ENCODE assay signal across 21 cellular contexts in genomic region chr4:54403700-54404453, GRCh38.
DNase-seq lines count a peak whose midpoint lies in the region; ATAC-seq, FAIRE-seq and TF ChIP-seq lines count a peak whose summit lies in the region.
"Had no signal": no experiment of that assay in that cellular context is flagged by ENCODE, and none has a peak within 500 bp of the region (broad histone marks: within the 10 kb centered on the region; RNA-seq: fewer than 3 reads in every experiment).

No MANE protein-coding gene starts in this region.

- no peak overlapping the region for H3K4me3 ChIP-seq in A549
- H3K4me3 ChIP-seq in GM12878: no peak overlapping the region

- in situ Hi-C loops in GM12878 (cut with MboI): no loop called here

- H3K27ac ChIP-seq in A549 (no peak overlapping the region), GM12878 (ENCODE audit: control insufficient read depth, insufficient read depth) (no peak overlapping the region)
- H3K27ac ChIP-seq: HL-60 had no signal

- H3K27me3 ChIP-seq in GM12878 (replicated peaks in 1 of 2; ENCODE audit: control insufficient read depth in 2 of 2, insufficient read depth in 2 of 2, low read length in 1 of 2): no peaks in the 10 kb centered on the region

- H3K27ac Mint-ChIP-seq in activated naive CD4-positive, alpha-beta T cell treated with anti-CD3 and anti-CD28 coated beads, Interleukin-2, amount 50 U/mL, for 72 hours: no peak overlapping the region
- H3K27ac Mint-ChIP-seq: B cell; CD4-positive, alpha-beta T cell had no signal

- CTCF ChIA-PET in A549 (lab: Yijun Ruan, JAX) (no interaction called here), GM12878 (lab: Yijun Ruan, JAX) (no interaction called here)

- FAIRE-seq in A549 (lab: Jason Lieb, UNC) (no peak), GM12878 (lab: Jason Lieb, UNC) (no peak)
- FAIRE-seq: G401.6, GM12892, H54 had no signal

- WGBS in A549 (ENCODE audit: missing lambda C conversion rate): 17% methylated on average over 5 of the region's 5 CpGs
- WGBS in GM12878 (ENCODE audit: insufficient coverage, insufficient replicate concordance, low lambda C conversion rate, missing lambda C conversion rate): 44% methylated on average over 5 of the region's 5 CpGs

- SMC1A ChIA-PET in GM12878 (lab: Charles Lee; ENCODE audit: uncharacterized antibody, unreplicated experiment): no interaction called here

- H3K9me3 ChIP-seq in A549: no peaks in the 10 kb centered on the region
- no peaks in the 10 kb centered on the region for H3K9me3 ChIP-seq in GM12878 (replicated peaks; ENCODE audit: control insufficient read depth, insufficient read depth, low read length)

- POLR2A ChIA-PET in A549 (lab: Yijun Ruan, JAX): no interaction called here
- POLR2A ChIA-PET in GM12878 (lab: Charles Lee): no interaction called here

- H4K20me1 ChIP-seq in GM12878 (ENCODE audit: control insufficient read depth, insufficient read depth): no peaks in the 10 kb centered on the region

- peak; percentile 19 for DNase-seq in NCI-H1436 (lab: John Stamatoyannopoulos, UW)
- no peak for DNase-seq in NCI-H1436 treated with DMSO at 0.1 percent for 48 hours (lab: John Stamatoyannopoulos, UW)
- no peak for DNase-seq in A549 (ENCODE audit: low read depth in 1 of 2, low spot score in 1 of 2)
- peak; percentile 54 for DNase-seq in NCI-H2029 (lab: John Stamatoyannopoulos, UW)
- no peak for DNase-seq in GM12878 (ENCODE audit: low read depth, low spot score)
- DNase-seq in activated naive CD4-positive, alpha-beta T cell treated with anti-CD3 and anti-CD28 coated beads, Interleukin-2, amount 50 U/mL, for 72 hours (ENCODE audit: low spot score in 2 of 2): no peak
- no peak for DNase-seq in pons (ENCODE audit: low spot score)
- no peak for DNase-seq in H4 (ENCODE audit: low spot score)
- DNase-seq: 8988T; ACHN; Calu3; CD4-positive, alpha-beta T cell; DMS 273 treated with DMSO at 0.1 percent for 48 hours; DMS79 treated with DMSO at 0.1 percent for 48 hours; EL had no signal

- H3K79me2 ChIP-seq in GM12878 (ENCODE audit: control insufficient read depth, insufficient read depth, low read length): no peaks in the 10 kb centered on the region

- no peak overlapping the region for H3K4me2 ChIP-seq in A549
- H3K4me2 ChIP-seq in GM12878 (ENCODE audit: control insufficient read depth, insufficient read depth): no peak overlapping the region

- TF ChIP-seq CTCF in A549 (IDR thresholded peaks at IDR 0.05) (no peak), GM12878 (IDR thresholded peaks at IDR 0.05 in 2 of 3, conservative IDR thresholded peaks at IDR 0.05 in 1 of 3; ENCODE audit: control insufficient read depth in 2 of 3, extremely low read depth in 1 of 3, insufficient read depth in 1 of 3, low read depth in 3 of 3, low read length in 3 of 3) (no peak)

- ATAC-seq in A549: no peak
- ATAC-seq in GM12878: no peak
- no peak for ATAC-seq in activated naive CD4-positive, alpha-beta T cell treated with anti-CD3 and anti-CD28 coated beads, Interleukin-2, amount 50 U/mL, for 72 hours
- ATAC-seq: HCT116 had no signal

- BruUV-seq in GM12878 (replicated peaks; lab: Mats Ljungman, UMichigan): no TSS peak

- no peaks in the 10 kb centered on the region for H3K9me3 Mint-ChIP-seq in activated naive CD4-positive, alpha-beta T cell treated with anti-CD3 and anti-CD28 coated beads, Interleukin-2, amount 50 U/mL, for 72 hours
- H3K9me3 Mint-ChIP-seq: CD4-positive, alpha-beta T cell had no signal

- H3K9ac ChIP-seq in GM12878 (ENCODE audit: control insufficient read depth, insufficient read depth, low read length): no peak overlapping the region

- TF ChIP-seq EP300 in A549 (IDR thresholded peaks at IDR 0.05): no peak
- no peak for TF ChIP-seq EP300 in GM12878 (IDR thresholded peaks at IDR 0.05; ENCODE audit: borderline replicate concordance in 1 of 2, control insufficient read depth in 1 of 2, low read depth in 2 of 2, low read length in 2 of 2)

- no peaks in the 10 kb centered on the region for H3K36me3 ChIP-seq in GM12878 (ENCODE audit: control insufficient read depth in 2 of 2, insufficient read depth in 2 of 2, low read length in 1 of 2)

- no peaks in the 10 kb centered on the region for H3K4me1 ChIP-seq in A549
- no peaks in the 10 kb centered on the region for H3K4me1 ChIP-seq in GM12878 (ENCODE audit: control insufficient read depth, insufficient read depth, low read length)

- intact Hi-C loops in GM12878 (cut with micrococcal nuclease; ENCODE audit: unreplicated experiment): no loop called here

- H3K36me3 Mint-ChIP-seq in activated naive CD4-positive, alpha-beta T cell treated with anti-CD3 and anti-CD28 coated beads, Interleukin-2, amount 50 U/mL, for 72 hours: no peaks in the 10 kb centered on the region

- TF ChIP-seq RAD21 in A549 (conservative IDR thresholded peaks at IDR 0.05 in 1 of 2, IDR thresholded peaks at IDR 0.05 in 1 of 2) (no peak), GM12878 (IDR thresholded peaks at IDR 0.05; ENCODE audit: insufficient read depth, low read depth, low read length) (no peak)

- H2AFZ ChIP-seq in GM12878 (ENCODE audit: control insufficient read depth, low read depth, low read length): no peak overlapping the region

- RAD21 ChIA-PET in GM12878 (lab: Charles Lee; ENCODE audit: unreplicated experiment): no interaction called here

- no peak for TF ChIP-seq POLR2A in A549 (IDR thresholded peaks at IDR 0.05; ENCODE audit: low read length)
- no peak for TF ChIP-seq POLR2A in GM12878 (IDR thresholded peaks at IDR 0.05; ENCODE audit: low read depth, low read length)

TF ChIP-seq in A549, 52 proteins besides CTCF, POLR2A, EP300 and RAD21:
- TF ChIP-seq USF2 (IDR thresholded peaks at IDR 0.05): peak; percentile 42; the same call in 1 of the 2 replicates
- TF ChIP-seq EHMT2 (IDR thresholded peaks at IDR 0.05; ENCODE audit: low read depth): no peak

TF ChIP-seq in GM12878, 131 proteins besides CTCF, POLR2A, EP300 and RAD21:
- TF ChIP-seq RAD51 (IDR thresholded peaks at IDR 0.05): peak; percentile 33; the same call in 1 of the 2 replicates
- no peak for TF ChIP-seq STAT3 (IDR thresholded peaks at IDR 0.05; ENCODE audit: low read depth, low read length)

Comparison
In these comparisons a context has a peak if more than half of its experiments do, and no peak if none do; other contexts are left out.
1. DNase-seq: peak in NCI-H1436 (single experiment) and NCI-H2029 (single experiment); none in NCI-H1436 treated with DMSO at 0.1 percent for 48 hours (single experiment), A549 (0 of 2), GM12878 (single experiment), activated naive CD4-positive, alpha-beta T cell treated with anti-CD3 and anti-CD28 coated beads, Interleukin-2, amount 50 U/mL, for 72 hours (0 of 2), pons (single experiment) and H4 (single experiment).